ENCODE assay signal across 1 cellular context in the genomic region with DNA sequence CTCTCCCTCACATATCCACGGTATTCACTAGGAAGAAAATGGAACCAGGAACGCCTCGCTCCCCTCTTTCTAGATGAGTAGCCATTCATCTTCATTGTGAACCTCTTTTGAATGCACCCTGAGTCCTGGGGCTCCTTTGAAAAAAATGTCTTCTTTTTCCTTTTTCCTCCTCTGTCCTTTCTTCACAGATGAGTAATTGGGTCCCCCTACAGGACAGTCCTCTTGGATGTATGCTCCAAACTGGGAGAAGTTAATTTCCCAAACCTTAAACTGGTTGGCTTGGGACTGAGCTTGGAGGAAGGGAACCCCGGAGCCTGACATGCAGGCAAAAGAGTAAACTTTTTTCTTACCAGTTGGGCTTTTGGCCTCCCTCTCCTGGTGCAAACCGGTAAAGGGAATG.
TF ChIP-seq lines count a peak whose summit lies in the region.

No MANE protein-coding gene starts in this region.

TF ChIP-seq in SK-N-SH, 30 proteins besides CTCF, POLR2A, EP300 and RAD21 (continued from another document):
- TF ChIP-seq, protein P1, sequence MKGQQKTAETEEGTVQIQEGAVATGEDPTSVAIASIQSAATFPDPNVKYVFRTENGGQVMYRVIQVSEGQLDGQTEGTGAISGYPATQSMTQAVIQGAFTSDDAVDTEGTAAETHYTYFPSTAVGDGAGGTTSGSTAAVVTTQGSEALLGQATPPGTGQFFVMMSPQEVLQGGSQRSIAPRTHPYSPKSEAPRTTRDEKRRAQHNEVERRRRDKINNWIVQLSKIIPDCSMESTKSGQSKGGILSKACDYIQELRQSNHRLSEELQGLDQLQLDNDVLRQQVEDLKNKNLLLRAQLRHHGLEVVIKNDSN (IDR thresholded peaks at IDR 0.05; ENCODE audit: borderline replicate concordance, low read depth): no peak
- TF ChIP-seq SIN3A (IDR thresholded peaks at IDR 0.05; ENCODE audit: borderline replicate concordance, low read depth, low read length): no peak
- TF ChIP-seq, protein P2, sequence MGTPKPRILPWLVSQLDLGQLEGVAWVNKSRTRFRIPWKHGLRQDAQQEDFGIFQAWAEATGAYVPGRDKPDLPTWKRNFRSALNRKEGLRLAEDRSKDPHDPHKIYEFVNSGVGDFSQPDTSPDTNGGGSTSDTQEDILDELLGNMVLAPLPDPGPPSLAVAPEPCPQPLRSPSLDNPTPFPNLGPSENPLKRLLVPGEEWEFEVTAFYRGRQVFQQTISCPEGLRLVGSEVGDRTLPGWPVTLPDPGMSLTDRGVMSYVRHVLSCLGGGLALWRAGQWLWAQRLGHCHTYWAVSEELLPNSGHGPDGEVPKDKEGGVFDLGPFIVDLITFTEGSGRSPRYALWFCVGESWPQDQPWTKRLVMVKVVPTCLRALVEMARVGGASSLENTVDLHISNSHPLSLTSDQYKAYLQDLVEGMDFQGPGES (IDR thresholded peaks at IDR 0.05; ENCODE audit: low read depth, low read length): no peak
- no peak for TF ChIP-seq GABPA (IDR thresholded peaks at IDR 0.05; ENCODE audit: low read depth)
TF ChIP-seq in SK-N-SH: peak in this region for 0.
